ENCODE assay signal across 12 cellular contexts in the genomic region with DNA sequence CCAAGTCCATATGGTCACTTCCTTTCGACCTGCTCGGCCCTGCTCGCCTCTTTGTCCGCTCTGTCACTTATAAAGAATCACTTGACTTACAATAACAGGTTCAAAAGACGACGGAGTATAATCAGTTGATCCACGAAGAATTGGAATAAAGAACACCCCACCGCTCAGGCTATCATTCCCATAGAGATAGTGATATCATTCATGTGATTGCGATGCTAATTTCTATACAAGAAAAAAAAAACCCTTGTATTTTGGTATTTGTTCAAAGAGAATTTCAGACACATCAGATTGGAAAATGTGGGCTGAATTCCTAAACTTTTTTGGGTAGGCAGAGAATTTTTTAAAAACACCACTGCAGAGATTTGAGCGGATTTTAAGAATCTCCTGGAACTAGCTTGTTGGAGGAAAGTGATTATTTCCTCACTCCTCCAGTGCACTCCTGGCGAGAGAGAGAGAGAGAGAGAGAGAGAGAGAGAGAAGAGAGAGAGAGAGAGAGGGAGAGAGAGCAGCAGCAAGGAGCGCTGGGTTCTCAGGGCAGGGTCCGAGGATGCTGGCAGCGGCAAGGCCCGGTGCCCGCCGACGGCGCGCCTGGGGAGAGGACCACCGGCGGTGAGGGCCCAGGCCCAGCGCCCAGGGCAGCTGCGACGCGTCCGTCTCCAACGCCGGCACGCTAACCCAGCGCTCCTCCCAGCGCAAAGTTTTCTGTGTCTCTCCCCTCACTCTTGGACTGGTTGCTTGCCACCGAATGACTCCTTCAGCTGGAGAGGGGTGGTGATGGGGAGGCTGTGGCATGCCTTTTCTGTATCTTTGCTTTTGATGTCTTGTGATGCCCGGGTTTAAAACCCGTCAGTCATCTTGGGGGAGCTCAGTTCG.
A peak's percentile ranks its signal among the peaks of the same experiment; 100 is the strongest.
DNase-seq lines count a peak whose midpoint lies in the region; ATAC-seq, FAIRE-seq and TF ChIP-seq lines count a peak whose summit lies in the region.
"Had no signal": no experiment of that assay in that cellular context is flagged by ENCODE, and none has a peak within 500 bp of the region (broad histone marks: within the 10 kb centered on the region; RNA-seq: fewer than 3 reads in every experiment).

No MANE protein-coding gene starts in this region.

- POLR2A ChIA-PET in GM12878 (lab: Charles Lee) = no interaction called here

- SMC1A ChIA-PET in GM12878 (lab: Charles Lee; ENCODE audit: uncharacterized antibody, unreplicated experiment) = no interaction called here

- peaks cover 59% of the 10 kb centered on the region for H3K27me3 Mint-ChIP-seq in activated naive CD4-positive, alpha-beta T cell treated with anti-CD3 and anti-CD28 coated beads, Interleukin-2, amount 50 U/mL, for 24 hours

- DNase-seq in activated naive CD4-positive, alpha-beta T cell treated with Interleukin-2 at 50 U/mL for 16 hours = no peak
- no peak for DNase-seq in GM12878 (ENCODE audit: low read depth, low spot score)
- DNase-seq in left kidney (ENCODE audit: low read depth, low spot score) = peak; percentile 45
- peak; percentile 50 for DNase-seq in superior temporal gyrus (ENCODE audit: extremely low spot score)
- DNase-seq in NCI-H526 treated with DMSO at 0.1 percent for 48 hours (lab: John Stamatoyannopoulos, UW) = no peak
- no peak for DNase-seq in NCI-H82 (lab: John Stamatoyannopoulos, UW)
- DNase-seq: DMS 273 treated with DMSO at 0.1 percent for 48 hours, T-helper 9 cell had no signal

- no peak overlapping the region for H3K27ac Mint-ChIP-seq in activated naive CD4-positive, alpha-beta T cell treated with anti-CD3 and anti-CD28 coated beads, Interleukin-2, amount 50 U/mL, for 24 hours
- H3K27ac Mint-ChIP-seq: activated naive CD4-positive, alpha-beta T cell treated with anti-CD3 and anti-CD28 coated beads, Interleukin-2, amount 50 U/mL, for 72 hours had no signal

- H3K36me3 Mint-ChIP-seq in activated naive CD4-positive, alpha-beta T cell treated with anti-CD3 and anti-CD28 coated beads, Interleukin-2, amount 50 U/mL, for 24 hours = peaks cover 4% of the 10 kb centered on the region

- no peak overlapping the region for H3K9ac ChIP-seq in GM12878 (ENCODE audit: control insufficient read depth, insufficient read depth, low read length)
- H3K9ac ChIP-seq: KMS-11 had no signal

- RAD21 ChIA-PET in GM12878 (lab: Charles Lee; ENCODE audit: unreplicated experiment) = no interaction called here

- no peaks in the 10 kb centered on the region for H4K20me1 ChIP-seq in GM12878 (ENCODE audit: control insufficient read depth, insufficient read depth)

- H3K27ac ChIP-seq in GM12878 (ENCODE audit: control insufficient read depth, insufficient read depth) = no peak overlapping the region
- H3K27ac ChIP-seq: KMS-11 had no signal

- CTCF ChIA-PET in GM12878 (lab: Yijun Ruan, JAX) = interaction anchor here (0.7 kb wide), 1 partner anchor 300 kb away, joined by 3 read pairs; no protein-coding TSS in a partner anchor

- H3K36me3 ChIP-seq in GM12878 (ENCODE audit: control insufficient read depth in 2 of 2, insufficient read depth in 2 of 2, low read length in 1 of 2) = no peaks in the 10 kb centered on the region

- intact Hi-C loops in GM12878 (cut with micrococcal nuclease; ENCODE audit: unreplicated experiment) = loop anchor here (10.0 kb wide), 1 partner anchor 432 kb away; no protein-coding TSS in a partner anchor

- TF ChIP-seq RAD21 in GM12878 (IDR thresholded peaks at IDR 0.05; ENCODE audit: insufficient read depth, low read depth, low read length) = no peak

- H3K9me3 ChIP-seq in GM12878 (replicated peaks; ENCODE audit: control insufficient read depth, insufficient read depth, low read length) = no peaks in the 10 kb centered on the region

- no peak for TF ChIP-seq CTCF in GM12878 (IDR thresholded peaks at IDR 0.05 in 2 of 3, conservative IDR thresholded peaks at IDR 0.05 in 1 of 3; ENCODE audit: control insufficient read depth in 2 of 3, extremely low read depth in 1 of 3, insufficient read depth in 1 of 3, low read depth in 3 of 3, low read length in 3 of 3)

- no peak overlapping the region for H3K4me3 ChIP-seq in GM12878

- no peaks in the 10 kb centered on the region for H3K9me3 Mint-ChIP-seq in activated naive CD4-positive, alpha-beta T cell treated with anti-CD3 and anti-CD28 coated beads, Interleukin-2, amount 50 U/mL, for 24 hours
- H3K9me3 Mint-ChIP-seq: activated naive CD4-positive, alpha-beta T cell treated with anti-CD3 and anti-CD28 coated beads, Interleukin-2, amount 50 U/mL, for 72 hours had no signal

- ATAC-seq in GM12878 (no peak), HG03280 (IDR thresholded peaks at IDR 0.05; ENCODE audit: unreplicated experiment) (no peak)

- peaks cover 6 to 16% of the 10 kb centered on the region in 2 experiments for H3K27me3 ChIP-seq in GM12878 (replicated peaks in 1 of 2; ENCODE audit: control insufficient read depth in 2 of 2, insufficient read depth in 2 of 2, low read length in 1 of 2)

- WGBS in GM12878 (ENCODE audit: insufficient coverage, insufficient replicate concordance, low lambda C conversion rate, missing lambda C conversion rate) = 40% methylated on average over 35 of the region's 36 CpGs

- H3K4me2 ChIP-seq in GM12878 (ENCODE audit: control insufficient read depth, insufficient read depth) = no peak overlapping the region
- H3K4me2 ChIP-seq: KMS-11 had no signal

- in situ Hi-C loops in GM12878 (cut with MboI) = no loop called here

- no peak for TF ChIP-seq EP300 in GM12878 (IDR thresholded peaks at IDR 0.05; ENCODE audit: borderline replicate concordance in 1 of 2, control insufficient read depth in 1 of 2, low read depth in 2 of 2, low read length in 2 of 2)

- no TSS peak for BruUV-seq in GM12878 (replicated peaks; lab: Mats Ljungman, UMichigan)

- H3K4me1 ChIP-seq in GM12878 (ENCODE audit: control insufficient read depth, insufficient read depth, low read length) = no peaks in the 10 kb centered on the region

- no peaks in the 10 kb centered on the region for H3K79me2 ChIP-seq in GM12878 (ENCODE audit: control insufficient read depth, insufficient read depth, low read length)

- H3K4me3 Mint-ChIP-seq in activated naive CD4-positive, alpha-beta T cell treated with anti-CD3 and anti-CD28 coated beads, Interleukin-2, amount 50 U/mL, for 24 hours = peak overlapping the region; percentile 6

- H3K4me1 Mint-ChIP-seq in activated naive CD4-positive, alpha-beta T cell treated with anti-CD3 and anti-CD28 coated beads, Interleukin-2, amount 50 U/mL, for 24 hours = peaks cover 29% of the 10 kb centered on the region

- FAIRE-seq in GM12878 (lab: Jason Lieb, UNC) = no peak

- H2AFZ ChIP-seq in GM12878 (ENCODE audit: control insufficient read depth, low read depth, low read length) = no peak overlapping the region

- TF ChIP-seq POLR2A in GM12878 (IDR thresholded peaks at IDR 0.05; ENCODE audit: low read depth, low read length) = no peak

TF ChIP-seq in GM12878, 131 proteins besides CTCF, POLR2A, EP300 and RAD21 (continues in another document):
- TF ChIP-seq KDM1A (IDR thresholded peaks at IDR 0.05; ENCODE audit: borderline replicate concordance) = no peak
- peak; percentile 17 for TF ChIP-seq ZZZ3 (IDR thresholded peaks at IDR 0.05; ENCODE audit: control insufficient read depth, insufficient read length, low read depth)
- TF ChIP-seq CHD4 (IDR thresholded peaks at IDR 0.05) = no peak
- TF ChIP-seq, protein P1, sequence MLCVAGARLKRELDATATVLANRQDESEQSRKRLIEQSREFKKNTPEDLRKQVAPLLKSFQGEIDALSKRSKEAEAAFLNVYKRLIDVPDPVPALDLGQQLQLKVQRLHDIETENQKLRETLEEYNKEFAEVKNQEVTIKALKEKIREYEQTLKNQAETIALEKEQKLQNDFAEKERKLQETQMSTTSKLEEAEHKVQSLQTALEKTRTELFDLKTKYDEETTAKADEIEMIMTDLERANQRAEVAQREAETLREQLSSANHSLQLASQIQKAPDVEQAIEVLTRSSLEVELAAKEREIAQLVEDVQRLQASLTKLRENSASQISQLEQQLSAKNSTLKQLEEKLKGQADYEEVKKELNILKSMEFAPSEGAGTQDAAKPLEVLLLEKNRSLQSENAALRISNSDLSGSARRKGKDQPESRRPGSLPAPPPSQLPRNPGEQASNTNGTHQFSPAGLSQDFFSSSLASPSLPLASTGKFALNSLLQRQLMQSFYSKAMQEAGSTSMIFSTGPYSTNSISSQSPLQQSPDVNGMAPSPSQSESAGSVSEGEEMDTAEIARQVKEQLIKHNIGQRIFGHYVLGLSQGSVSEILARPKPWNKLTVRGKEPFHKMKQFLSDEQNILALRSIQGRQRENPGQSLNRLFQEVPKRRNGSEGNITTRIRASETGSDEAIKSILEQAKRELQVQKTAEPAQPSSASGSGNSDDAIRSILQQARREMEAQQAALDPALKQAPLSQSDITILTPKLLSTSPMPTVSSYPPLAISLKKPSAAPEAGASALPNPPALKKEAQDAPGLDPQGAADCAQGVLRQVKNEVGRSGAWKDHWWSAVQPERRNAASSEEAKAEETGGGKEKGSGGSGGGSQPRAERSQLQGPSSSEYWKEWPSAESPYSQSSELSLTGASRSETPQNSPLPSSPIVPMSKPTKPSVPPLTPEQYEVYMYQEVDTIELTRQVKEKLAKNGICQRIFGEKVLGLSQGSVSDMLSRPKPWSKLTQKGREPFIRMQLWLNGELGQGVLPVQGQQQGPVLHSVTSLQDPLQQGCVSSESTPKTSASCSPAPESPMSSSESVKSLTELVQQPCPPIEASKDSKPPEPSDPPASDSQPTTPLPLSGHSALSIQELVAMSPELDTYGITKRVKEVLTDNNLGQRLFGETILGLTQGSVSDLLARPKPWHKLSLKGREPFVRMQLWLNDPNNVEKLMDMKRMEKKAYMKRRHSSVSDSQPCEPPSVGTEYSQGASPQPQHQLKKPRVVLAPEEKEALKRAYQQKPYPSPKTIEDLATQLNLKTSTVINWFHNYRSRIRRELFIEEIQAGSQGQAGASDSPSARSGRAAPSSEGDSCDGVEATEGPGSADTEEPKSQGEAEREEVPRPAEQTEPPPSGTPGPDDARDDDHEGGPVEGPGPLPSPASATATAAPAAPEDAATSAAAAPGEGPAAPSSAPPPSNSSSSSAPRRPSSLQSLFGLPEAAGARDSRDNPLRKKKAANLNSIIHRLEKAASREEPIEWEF (IDR thresholded peaks at IDR 0.05; ENCODE audit: insufficient replicate concordance, low read depth, low read length) = no peak
- TF ChIP-seq SMAD1 (IDR thresholded peaks at IDR 0.05; ENCODE audit: low read depth, partially characterized antibody) = no peak
- TF ChIP-seq, protein P2, sequence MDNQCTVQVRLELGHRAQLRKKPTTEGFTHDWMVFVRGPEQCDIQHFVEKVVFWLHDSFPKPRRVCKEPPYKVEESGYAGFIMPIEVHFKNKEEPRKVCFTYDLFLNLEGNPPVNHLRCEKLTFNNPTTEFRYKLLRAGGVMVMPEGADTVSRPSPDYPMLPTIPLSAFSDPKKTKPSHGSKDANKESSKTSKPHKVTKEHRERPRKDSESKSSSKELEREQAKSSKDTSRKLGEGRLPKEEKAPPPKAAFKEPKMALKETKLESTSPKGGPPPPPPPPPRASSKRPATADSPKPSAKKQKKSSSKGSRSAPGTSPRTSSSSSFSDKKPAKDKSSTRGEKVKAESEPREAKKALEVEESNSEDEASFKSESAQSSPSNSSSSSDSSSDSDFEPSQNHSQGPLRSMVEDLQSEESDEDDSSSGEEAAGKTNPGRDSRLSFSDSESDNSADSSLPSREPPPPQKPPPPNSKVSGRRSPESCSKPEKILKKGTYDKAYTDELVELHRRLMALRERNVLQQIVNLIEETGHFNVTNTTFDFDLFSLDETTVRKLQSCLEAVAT (IDR thresholded peaks at IDR 0.05) = no peak
- no peak for TF ChIP-seq NBN (IDR thresholded peaks at IDR 0.05)

Comparison
In these comparisons a context has a peak if more than half of its experiments do, and no peak if none do; other contexts are left out.
1. DNase-seq: peak in left kidney (single experiment) and superior temporal gyrus (single experiment); none in activated naive CD4-positive, alpha-beta T cell treated with Interleukin-2 at 50 U/mL for 16 hours (single experiment), GM12878 (single experiment), NCI-H526 treated with DMSO at 0.1 percent for 48 hours (single experiment) and NCI-H82 (single experiment).